In the genomic region with DNA sequence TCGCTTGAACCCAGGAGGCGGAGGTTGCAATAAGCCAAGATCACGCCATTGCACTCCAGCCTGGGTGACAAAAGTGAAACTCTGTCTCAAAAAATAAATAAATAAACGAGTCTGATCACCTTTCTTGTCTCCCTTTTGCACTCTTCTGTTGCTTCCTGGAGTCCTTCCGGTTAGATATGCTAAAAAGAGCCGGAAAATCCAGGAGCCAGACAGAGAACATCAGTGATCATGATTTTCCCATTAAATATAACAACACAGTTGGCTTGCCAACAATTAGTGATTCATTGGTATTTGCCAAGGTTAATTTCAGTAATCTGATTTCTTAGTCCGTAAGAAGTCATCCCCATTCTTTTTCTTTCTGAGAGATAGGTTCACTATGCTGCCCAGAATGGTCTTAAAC, we compare ENCODE assay signal across 25 cellular contexts. TPM values are rescaled to one million over a fixed set of nuclear protein-coding genes. Genes with fewer than 3 reads are reported as not detected.
A peak's percentile ranks its signal among the peaks of the same experiment; 100 is the strongest.
DNase-seq lines count a peak whose midpoint lies in the region; ATAC-seq, FAIRE-seq and TF ChIP-seq lines count a peak whose summit lies in the region.
"Had no signal": no experiment of that assay in that cellular context is flagged by ENCODE, and none has a peak within 500 bp of the region (broad histone marks: within the 10 kb centered on the region; RNA-seq: fewer than 3 reads in every experiment).

No MANE protein-coding gene starts in this region.

- no peak for ATAC-seq in activated CD4-positive, alpha-beta T cell treated with anti-CD3 and anti-CD28 coated beads for 36 hours
- ATAC-seq in T-helper 17 cell, result no peak
- no peak for ATAC-seq in K562
- ATAC-seq in CD4-positive, alpha-beta T cell (ENCODE audit: poor library complexity), result no peak
- ATAC-seq: A549; CD8-positive, alpha-beta T cell; GM23338; HCT116 had no signal

- H3K36me3 Mint-ChIP-seq in activated CD4-positive, alpha-beta T cell treated with anti-CD3 and anti-CD28 coated beads for 36 hours (ENCODE audit: low read depth), result peaks cover 9% of the 10 kb centered on the region
- H3K36me3 Mint-ChIP-seq in T-helper 17 cell (ENCODE audit: low read depth), result no peaks in the 10 kb centered on the region
- peaks cover 4% of the 10 kb centered on the region for H3K36me3 Mint-ChIP-seq in CD4-positive, alpha-beta T cell (ENCODE audit: low read depth)
- H3K36me3 Mint-ChIP-seq: CD14-positive monocyte had no signal

- TF ChIP-seq POLR2A in K562 (conservative IDR thresholded peaks at IDR 0.05), result no peak

- no peaks in the 10 kb centered on the region for H3K27me3 Mint-ChIP-seq in activated CD4-positive, alpha-beta T cell treated with anti-CD3 and anti-CD28 coated beads for 36 hours
- no peaks in the 10 kb centered on the region for H3K27me3 Mint-ChIP-seq in T-helper 17 cell
- H3K27me3 Mint-ChIP-seq in CD4-positive, alpha-beta T cell, result no peaks in the 10 kb centered on the region

- no peak overlapping the region for H3K4me3 Mint-ChIP-seq in activated CD4-positive, alpha-beta T cell treated with anti-CD3 and anti-CD28 coated beads for 36 hours
- H3K4me3 Mint-ChIP-seq in T-helper 17 cell, result no peak overlapping the region
- no peak overlapping the region for H3K4me3 Mint-ChIP-seq in CD4-positive, alpha-beta T cell
- H3K4me3 Mint-ChIP-seq: CD14-positive monocyte; CD8-positive, alpha-beta T cell; GM23338; H9 had no signal

- H3K4me3 ChIP-seq in K562 (no peak overlapping the region), SJCRH30 (no peak overlapping the region)
- H3K4me3 ChIP-seq: A549; BLaER1 treated with 17β-estradiol and CSF1 and Interleukin-3, amounts not matched to agents 10 nM and 100 nM; GM23338 had no signal

- H3K36me3 ChIP-seq in K562 (ENCODE audit: control insufficient read depth, insufficient read depth, low read length), result peaks cover 4% of the 10 kb centered on the region
- H3K36me3 ChIP-seq in SJCRH30, result no peaks in the 10 kb centered on the region

- H3K27ac Mint-ChIP-seq in activated CD4-positive, alpha-beta T cell treated with anti-CD3 and anti-CD28 coated beads for 36 hours, result peak overlapping the region; percentile 47
- peak overlapping the region; percentile 77 for H3K27ac Mint-ChIP-seq in T-helper 17 cell
- H3K27ac Mint-ChIP-seq in CD4-positive, alpha-beta T cell, result no peak overlapping the region
- H3K27ac Mint-ChIP-seq: CD14-positive monocyte, GM23338 had no signal

- TF ChIP-seq RAD21 in K562 (CRISPR knock-in tag; conservative IDR thresholded peaks at IDR 0.05 in 1 of 2, IDR thresholded peaks at IDR 0.05 in 1 of 2), result no peak

- H3K4me2 ChIP-seq in K562 (ENCODE audit: insufficient read depth, low read length), result no peak overlapping the region
- H3K4me2 ChIP-seq: A549, GM23338 had no signal

- H3K9me3 Mint-ChIP-seq in activated CD4-positive, alpha-beta T cell treated with anti-CD3 and anti-CD28 coated beads for 36 hours (ENCODE audit: low read depth), result no peaks in the 10 kb centered on the region
- H3K9me3 Mint-ChIP-seq in CD4-positive, alpha-beta T cell, result no peaks in the 10 kb centered on the region
- H3K9me3 Mint-ChIP-seq: CD8-positive, alpha-beta T cell; H9 had no signal

- BruUV-seq in K562 (replicated peaks; lab: Mats Ljungman, UMichigan), result no TSS peak

- H4K20me1 ChIP-seq in K562 (replicated peaks; ENCODE audit: control insufficient read depth, insufficient read depth, low read length), result no peaks in the 10 kb centered on the region; the same call in 1 of the 2 replicates

- H3K9ac ChIP-seq in K562 (ENCODE audit: insufficient read depth in 1 of 2, low read depth in 2 of 2, low read length in 2 of 2), result no peak overlapping the region
- H3K9ac ChIP-seq: BLaER1 treated with 17β-estradiol and CSF1 and Interleukin-3, amounts not matched to agents 10 nM and 100 nM had no signal

- H2AFZ ChIP-seq in K562 (ENCODE audit: low read depth, low read length), result peak overlapping the region; percentile 29; the same call in 1 of the 2 replicates
- H2AFZ ChIP-seq: GM23338 had no signal

- CTCF ChIA-PET in activated CD4-positive, alpha-beta T cell treated with anti-CD3 and anti-CD28 coated beads for 36 hours (lab: Charles Lee), result interaction anchor here (3.8 to 10.6 kb wide), 3 partner anchors 102 to 115 kb away, joined by 38 to 153 read pairs (median 46); no protein-coding TSS in a partner anchor
- CTCF ChIA-PET in K562 (lab: Yijun Ruan, JAX; ENCODE audit: low intra/inter-chr PET ratio), result interaction anchor here (2.8 kb wide), 1 partner anchor 112 kb away, joined by 24 read pairs; no protein-coding TSS in a partner anchor
- CTCF ChIA-PET in CD4-positive, alpha-beta T cell (lab: Charles Lee), result interaction anchor here (1.1 to 5.9 kb wide), 3 partner anchors 112 to 364 kb away, joined by 3 to 45 read pairs (median 4); no protein-coding TSS in a partner anchor

- H3K27me3 ChIP-seq in K562 (ENCODE audit: control insufficient read depth in 2 of 2, insufficient read depth in 2 of 2, low read length in 2 of 2) (no peaks in the 10 kb centered on the region), SJCRH30 (no peaks in the 10 kb centered on the region)
- H3K27me3 ChIP-seq in CD4-positive, alpha-beta T cell (ENCODE audit: control insufficient read depth, insufficient read depth, low read length), result no peaks in the 10 kb centered on the region
- H3K27me3 ChIP-seq: BE2C; BLaER1 treated with 17β-estradiol and CSF1 and Interleukin-3, amounts not matched to agents 10 nM and 100 nM had no signal

- H3K4me1 Mint-ChIP-seq in activated CD4-positive, alpha-beta T cell treated with anti-CD3 and anti-CD28 coated beads for 36 hours, result peaks cover 19% of the 10 kb centered on the region
- H3K4me1 Mint-ChIP-seq in T-helper 17 cell, result peaks cover 15% of the 10 kb centered on the region
- peaks cover 35% of the 10 kb centered on the region for H3K4me1 Mint-ChIP-seq in CD4-positive, alpha-beta T cell (ENCODE audit: low read depth)

- intact Hi-C loops in activated CD4-positive, alpha-beta T cell treated with anti-CD3 and anti-CD28 coated beads for 36 hours (cut with DNase I, micrococcal nuclease), result loop anchor here in 1 of 2 experiments (10.0 kb wide), 1 partner anchor 1057 kb away; a partner anchor contains a TSS
- intact Hi-C loops in K562 (cut with micrococcal nuclease), result loop anchor here (5.0 to 10.0 kb wide), 2 partner anchors 227 to 289 kb away; a partner anchor contains a TSS
- intact Hi-C loops in CD4-positive, alpha-beta T cell (cut with DNase I, micrococcal nuclease), result loop anchor here (2.0 to 10.0 kb wide), 4 partner anchors 15 to 1257 kb away; a partner anchor contains a TSS

- DNase-seq in activated CD4-positive, alpha-beta T cell treated with anti-CD3 and anti-CD28 coated beads for 36 hours, result no peak
- DNase-seq in activated CD4-positive, alpha-beta T cell treated with anti-CD3 and anti-CD28 coated beads for 4 hours, result no peak
- DNase-seq in T-helper 17 cell (no peak), K562 (ENCODE audit: extremely low read depth in 1 of 4, low spot score in 3 of 4) (no peak), SJCRH30 (no peak), DMS153 (lab: John Stamatoyannopoulos, UW) (no peak)
- DNase-seq in CD4-positive, alpha-beta T cell, result no peak
- DNase-seq: 8988T; ACHN; AML-193; BE2C; Caco-2; CD8-positive, alpha-beta T cell; DMS79 treated with DMSO at 0.1 percent for 48 hours; GF-D8; H9 had no signal

- 80% methylated on average over 7 of the region's 7 CpGs for WGBS in K562 (ENCODE audit: insufficient coverage, low coverage, missing lambda C conversion rate)

- in situ Hi-C loops in K562 (cut with MboI), result no loop called here

- H3K4me1 ChIP-seq in K562 (replicated peaks in 1 of 2; ENCODE audit: control insufficient read depth in 2 of 2, insufficient read depth in 2 of 2, low read length in 2 of 2) (peaks cover 3 to 20% of the 10 kb centered on the region in 2 experiments; a peak in 4 of 5 replicates), SJCRH30 (peaks cover 3% of the 10 kb centered on the region)

- no peak for TF ChIP-seq CTCF in K562 (IDR thresholded peaks at IDR 0.05 in 2 of 3, conservative IDR thresholded peaks at IDR 0.05 in 1 of 3; ENCODE audit: insufficient read depth in 2 of 3, low read depth in 1 of 3, low read length in 3 of 3)
- no peak for TF ChIP-seq CTCF in CD4-positive, alpha-beta T cell (IDR thresholded peaks at IDR 0.05)

- no peak for FAIRE-seq in K562 (lab: Jason Lieb, UNC)
- FAIRE-seq: A549, GM18507 had no signal

- no peaks in the 10 kb centered on the region for H3K9me3 ChIP-seq in T-helper 17 cell (ENCODE audit: control insufficient read depth, low read length, poor library complexity, severe bottlenecking)
- no peaks in the 10 kb centered on the region for H3K9me3 ChIP-seq in K562 (replicated peaks; ENCODE audit: control insufficient read depth, insufficient read depth, low read depth, low read length)
- H3K9me3 ChIP-seq in CD4-positive, alpha-beta T cell (ENCODE audit: control insufficient read depth, low read length), result no peaks in the 10 kb centered on the region
- H3K9me3 ChIP-seq in SJCRH30 (replicated peaks), result no peaks in the 10 kb centered on the region
- H3K9me3 ChIP-seq: A549; BE2C; BLaER1 treated with 17β-estradiol and CSF1 and Interleukin-3, amounts not matched to agents 10 nM and 100 nM; Caco-2 had no signal

- POLR2A ChIA-PET in activated CD4-positive, alpha-beta T cell treated with anti-CD3 and anti-CD28 coated beads for 36 hours (lab: Charles Lee), result no interaction called here
- POLR2A ChIA-PET in K562 (lab: Yijun Ruan, JAX), result no interaction called here
- POLR2A ChIA-PET in CD4-positive, alpha-beta T cell (lab: Charles Lee), result interaction anchor here (1.2 to 4.8 kb wide), 3 partner anchors 74 to 102 kb away, joined by 4 to 110 read pairs (median 75); a partner anchor contains a TSS

- no peak overlapping the region for H3K27ac ChIP-seq in K562 (ENCODE audit: extremely low read depth, low read depth, low read length)
- H3K27ac ChIP-seq in CD4-positive, alpha-beta T cell (ENCODE audit: low read depth, low read length), result no peak overlapping the region
- no peak overlapping the region for H3K27ac ChIP-seq in SJCRH30
- H3K27ac ChIP-seq: A549 had no signal

- peaks cover 14% of the 10 kb centered on the region for H3K79me2 ChIP-seq in K562 (ENCODE audit: control insufficient read depth, insufficient read depth, low read length)

- H3K9me1 ChIP-seq in K562 (ENCODE audit: control insufficient read depth, insufficient read depth, low read length), result no peaks in the 10 kb centered on the region

- TF ChIP-seq EP300 in K562 (IDR thresholded peaks at IDR 0.05; ENCODE audit: low read length), result no peak

RNA-seq across cellular contexts. Expression of a gene that starts 3.7 kb away (rescaled TPM):
- total RNA-seq in activated CD4-positive, alpha-beta T cell treated with anti-CD3 and anti-CD28 coated beads for 36 hours, result 100 to 1,000 TPM; 276 to 279 TPM
- total RNA-seq in T-helper 17 cell (10 to 100 TPM; 20.3 to 24.3 TPM), K562 (2014; rRNA removed) (245 and 270 TPM in 2 replicates), K562 (2014; rRNA removed; fragmentation: Illumina TruSeq; extraction: Trizol) (211 and 223 TPM in 2 replicates), K562 (2015; rRNA removed; fragmentation: Illumina TruSeq; extraction: Trizol) (250 and 258 TPM in 2 replicates), K562 (2021) (187 and 202 TPM in 2 replicates)
- total RNA-seq in K562 (2011; cell fraction: chromatin; rRNA removed; ENCODE audit: low replicate concordance), result 257 and 369 TPM in 2 replicates
- total RNA-seq in K562 (2011; cell fraction: nucleolus; rRNA removed), result 237 and 246 TPM in 2 replicates
- 205 and 228 TPM in 2 replicates for total RNA-seq in K562 (2011; cell fraction: nucleoplasm; rRNA removed)
- polyA plus RNA-seq in K562 (2011; rRNA removed) (262 and 272 TPM in 2 replicates), K562 (2014; fragmentation: Illumina TruSeq; extraction: Trizol) (222 and 263 TPM in 2 replicates), K562 (2014; fragmentation: Nextera tagmentation; extraction: Ambion mirVana) (100 to 1,000 TPM in 1 of 2 experiments, 10 to 100 TPM in 1; 76.1 to 141 TPM), K562 (2014; rRNA removed) (238 and 264 TPM in 2 replicates)
- polyA plus RNA-seq in K562 (2011; cell fraction: cytosol; rRNA removed), result 181 and 231 TPM in 2 replicates
- polyA plus RNA-seq in K562 (2011; cell fraction: nucleus; rRNA removed), result 455 and 511 TPM in 2 replicates
- polyA plus RNA-seq in K562 (2012), result 160 and 166 TPM in 2 replicates
- 320 and 341 TPM in 2 replicates for polyA minus RNA-seq in K562 (2011; rRNA and poly(A)+ RNA removed)
- 122 and 130 TPM in 2 replicates for polyA minus RNA-seq in K562 (2011; cell fraction: cytosol; rRNA and poly(A)+ RNA removed)
- polyA minus RNA-seq in K562 (2011; cell fraction: nucleus; rRNA and poly(A)+ RNA removed), result 198 and 295 TPM in 2 replicates
- total RNA-seq in CD4-positive, alpha-beta T cell, result 10 to 100 TPM in 1 of 2 experiments, 1 to 10 TPM in 1; 9.3 to 10.1 TPM
- total RNA-seq in SJCRH30 (2014; rRNA removed; shearing (Covaris generic)), result 153 and 155 TPM in 2 replicates

RNA-seq across cellular contexts. Expression of a gene that starts 43.9 kb away (rescaled TPM):
- total RNA-seq in activated CD4-positive, alpha-beta T cell treated with anti-CD3 and anti-CD28 coated beads for 36 hours, result 100 to 1,000 TPM; 155 to 157 TPM
- total RNA-seq in T-helper 17 cell, result under 1 TPM; 0.35 to 0.68 TPM
- total RNA-seq in K562 (2011; cell fraction: chromatin; rRNA removed; ENCODE audit: low replicate concordance), result not detected in 2 replicates
- not detected in 2 replicates for total RNA-seq in K562 (2011; cell fraction: nucleolus; rRNA removed)
- not detected in 2 replicates for total RNA-seq in K562 (2011; cell fraction: nucleoplasm; rRNA removed)
- not detected in 2 replicates for total RNA-seq in K562 (2014; rRNA removed)
- not detected in 2 replicates for total RNA-seq in K562 (2014; rRNA removed; fragmentation: Illumina TruSeq; extraction: Trizol)
- not detected in 2 replicates for total RNA-seq in K562 (2015; rRNA removed; fragmentation: Illumina TruSeq; extraction: Trizol)
- not detected in 2 replicates for total RNA-seq in K562 (2021)
- not detected in 2 replicates for polyA plus RNA-seq in K562 (2011; rRNA removed)
- polyA plus RNA-seq in K562 (2011; cell fraction: cytosol; rRNA removed), result not detected in 2 replicates
- 0.14 TPM in 1 of 2 replicates, not detected in the other for polyA plus RNA-seq in K562 (2011; cell fraction: nucleus; rRNA removed)
- polyA plus RNA-seq in K562 (2012), result not detected in 2 replicates
- not detected in 2 replicates for polyA plus RNA-seq in K562 (2014; fragmentation: Illumina TruSeq; extraction: Trizol)
- polyA plus RNA-seq in K562 (2014; fragmentation: Nextera tagmentation; extraction: Ambion mirVana), result not detected
- polyA plus RNA-seq in K562 (2014; rRNA removed), result not detected in 2 replicates
- polyA minus RNA-seq in K562 (2011; rRNA and poly(A)+ RNA removed), result not detected in 2 replicates
- polyA minus RNA-seq in K562 (2011; cell fraction: cytosol; rRNA and poly(A)+ RNA removed), result not detected in 2 replicates
- not detected in 2 replicates for polyA minus RNA-seq in K562 (2011; cell fraction: nucleus; rRNA and poly(A)+ RNA removed)
- not detected for total RNA-seq in CD4-positive, alpha-beta T cell
- not detected in 2 replicates for total RNA-seq in SJCRH30 (2014; rRNA removed; shearing (Covaris generic))
- total RNA-seq: Caco-2; CD8-positive, alpha-beta T cell; Daoy; G401; GM23338; H4; H9 had no signal
- polyA plus RNA-seq: A549, CD14-positive monocyte, GM23338 had no signal

Comparison
In these comparisons a context has a peak if more than half of its experiments do, and no peak if none do; other contexts are left out.
1. RNA of a gene that starts 43.9 kb away (total RNA-seq): 155 to 157 TPM in activated CD4-positive, alpha-beta T cell treated with anti-CD3 and anti-CD28 coated beads for 36 hours; 0.35 to 0.68 TPM in T-helper 17 cell, not detected in CD4-positive, alpha-beta T cell, not detected in K562 and not detected in SJCRH30; every median in the first group is over 10 times any median in the second.